8 cellular contexts compared by ENCODE assay signal in genomic region chr13:41054212-41054877, GRCh38. TPM values are rescaled to one million over a fixed set of nuclear protein-coding genes. Genes with fewer than 3 reads are reported as not detected.
DNase-seq lines count a peak whose midpoint lies in the region; ATAC-seq, FAIRE-seq and TF ChIP-seq lines count a peak whose summit lies in the region.

No MANE protein-coding gene starts in this region.

- peak overlapping the region; percentile 37 for H3K9ac ChIP-seq in Loucy (ENCODE audit: low read depth, low read length, poor library complexity, severe bottlenecking)
- no peak overlapping the region for H3K9ac ChIP-seq in neural progenitor cell

- TF ChIP-seq POLR2A in A549 (IDR thresholded peaks at IDR 0.05; ENCODE audit: low read length) = no peak

- no peak for TF ChIP-seq EP300 in A549 (IDR thresholded peaks at IDR 0.05)

- POLR2A ChIA-PET in A549 (lab: Yijun Ruan, JAX) (no interaction called here), WTC11 (lab: Charles Lee) (no interaction called here)

- H2AFZ ChIP-seq in Loucy (ENCODE audit: low read length) = no peak overlapping the region
- H2AFZ ChIP-seq in neural progenitor cell (replicated peaks) = no peak overlapping the region

- H3K27ac Mint-ChIP-seq in WTC11 (0 out of 2 replicates have a peak overlapping the region, but pooled peaks have one; percentile 18), neural progenitor cell (no peak overlapping the region)

- 24% methylated on average over 9 of the region's 9 CpGs for WGBS in A549 (ENCODE audit: missing lambda C conversion rate)

- H3K4me1 ChIP-seq in A549 (peaks cover 55% of the 10 kb centered on the region), Loucy (ENCODE audit: insufficient read depth, low read length, poor library complexity, severe bottlenecking) (peaks cover 70% of the 10 kb centered on the region), neural progenitor cell (peaks cover 6% of the 10 kb centered on the region)

- H3K36me3 Mint-ChIP-seq in WTC11 = peaks cover 9% of the 10 kb centered on the region
- peaks cover 10% of the 10 kb centered on the region for H3K36me3 Mint-ChIP-seq in neural progenitor cell

- H3K36me3 ChIP-seq in Loucy (ENCODE audit: insufficient read depth, low read length) (no peaks in the 10 kb centered on the region), neural progenitor cell (no peaks in the 10 kb centered on the region)

- ATAC-seq in A549 (peak; percentile 75 to 79), WTC11 (peak; percentile 26), GM19035 (IDR thresholded peaks at IDR 0.05; ENCODE audit: unreplicated experiment) (no peak), HG02981 (IDR thresholded peaks at IDR 0.05; ENCODE audit: unreplicated experiment) (no peak)

- H3F3A ChIP-seq in Loucy (ENCODE audit: low read depth) = no peaks in the 10 kb centered on the region
- peaks cover 5% of the 10 kb centered on the region for H3F3A ChIP-seq in neural progenitor cell (ENCODE audit: low read depth)

- no peaks in the 10 kb centered on the region for H3K27me3 ChIP-seq in Loucy (ENCODE audit: insufficient read depth, low read length, poor library complexity, severe bottlenecking)
- H3K27me3 ChIP-seq in neural progenitor cell = no peaks in the 10 kb centered on the region

- H3K4me2 ChIP-seq in A549 = peak overlapping the region; percentile 75
- H3K4me2 ChIP-seq in Loucy (ENCODE audit: low read depth, low read length, poor library complexity, severe bottlenecking) = peak overlapping the region; percentile 96
- no peak overlapping the region for H3K4me2 ChIP-seq in neural progenitor cell

- TF ChIP-seq CTCF in A549 (IDR thresholded peaks at IDR 0.05) (peak; percentile 63), Loucy (conservative IDR thresholded peaks at IDR 0.05; ENCODE audit: low read length) (peak; percentile 67), WTC11 (IDR thresholded peaks at IDR 0.05) (no peak), neural progenitor cell (IDR thresholded peaks at IDR 0.05) (peak; percentile 68)

- H3K27me3 Mint-ChIP-seq in WTC11 (ENCODE audit: low read depth) (no peaks in the 10 kb centered on the region), neural progenitor cell (ENCODE audit: insufficient read depth, low read depth) (no peaks in the 10 kb centered on the region)

- no peak for FAIRE-seq in A549 (lab: Jason Lieb, UNC)

- CTCF ChIA-PET in A549 (lab: Yijun Ruan, JAX) = interaction anchor here (0.6 to 2.8 kb wide), 28 partner anchors 10 to 992 kb away, joined by 3 to 8 read pairs (median 3); partner anchors contain the start of gene ELF1
- CTCF ChIA-PET in WTC11 (lab: Charles Lee) = interaction anchor here (0.9 to 1.9 kb wide), 12 partner anchors 21 to 240 kb away, joined by 3 to 15 read pairs (median 4); partner anchors contain the start of gene ELF1

- no peak overlapping the region for H3K4me3 Mint-ChIP-seq in WTC11
- H3K4me3 Mint-ChIP-seq in neural progenitor cell = no peak overlapping the region

- no peak overlapping the region; the same call in 2 of the 3 replicates for H3K4me3 ChIP-seq in A549
- H3K4me3 ChIP-seq in Loucy (ENCODE audit: low read length, poor library complexity, severe bottlenecking) = peak overlapping the region; percentile 90
- H3K4me3 ChIP-seq in neural progenitor cell = no peak overlapping the region

- no peaks in the 10 kb centered on the region for H3K9me2 ChIP-seq in Loucy (replicated peaks; ENCODE audit: low read depth, low read length)

- TF ChIP-seq RAD21 in A549 (conservative IDR thresholded peaks at IDR 0.05 in 1 of 2, IDR thresholded peaks at IDR 0.05 in 1 of 2) = peak; percentile 36 to 50

- peaks cover 25% of the 10 kb centered on the region for H3K4me1 Mint-ChIP-seq in WTC11
- H3K4me1 Mint-ChIP-seq in neural progenitor cell = peaks cover 18% of the 10 kb centered on the region

- DNase-seq in A549 (ENCODE audit: low read depth in 1 of 2, low spot score in 1 of 2) = peak; percentile 22 to 61
- DNase-seq in ELF-1 (ENCODE audit: low read depth, low spot score) = peak; percentile 10
- DNase-seq in WTC11 (ENCODE audit: low spot score) = no peak
- peak; percentile 53 for DNase-seq in fibroblast of gingiva (ENCODE audit: low read depth)
- peak; percentile 57 for DNase-seq in neural progenitor cell (ENCODE audit: low spot score)

- H3K79me2 ChIP-seq in Loucy (ENCODE audit: insufficient read depth, low read length) (peaks cover 100% of the 10 kb centered on the region), neural progenitor cell (ENCODE audit: low read depth) (peaks cover 18% of the 10 kb centered on the region)

- H3K9me3 Mint-ChIP-seq in WTC11 (peaks cover 5% of the 10 kb centered on the region), neural progenitor cell (peaks cover 9% of the 10 kb centered on the region)

- H3K9me3 ChIP-seq in A549 = no peaks in the 10 kb centered on the region
- H3K9me3 ChIP-seq in Loucy (ENCODE audit: insufficient read depth, low read depth, low read length) = no peaks in the 10 kb centered on the region
- no peaks in the 10 kb centered on the region for H3K9me3 ChIP-seq in neural progenitor cell (ENCODE audit: low read depth)

- peaks cover 48% of the 10 kb centered on the region for H4K20me1 ChIP-seq in Loucy (ENCODE audit: insufficient read depth, low read length, poor library complexity, severe bottlenecking)
- H4K20me1 ChIP-seq in neural progenitor cell (ENCODE audit: low read depth) = no peaks in the 10 kb centered on the region

- H3K27ac ChIP-seq in A549 = peak overlapping the region; percentile 71 to 84; a peak in 4 of 6 replicates
- H3K27ac ChIP-seq in neural progenitor cell = no peak overlapping the region

TF ChIP-seq in A549, 52 proteins besides CTCF, POLR2A, EP300 and RAD21:
- TF ChIP-seq SMC3 (IDR thresholded peaks at IDR 0.05) = peak; percentile 37; the same call in 1 of the 3 replicates
- TF ChIP-seq SREBF2 (IDR thresholded peaks at IDR 0.05) = no peak
- no peak for TF ChIP-seq RFX5 (IDR thresholded peaks at IDR 0.05)

TF ChIP-seq in WTC11, 78 proteins besides CTCF, POLR2A, EP300 and RAD21:
- TF ChIP-seq TEAD1 (CRISPR knock-in tag; IDR thresholded peaks at IDR 0.05) = no peak
- no peak for TF ChIP-seq RELA (CRISPR knock-in tag; IDR thresholded peaks at IDR 0.05; ENCODE audit: borderline replicate concordance)
- TF ChIP-seq USF1 (CRISPR knock-in tag; IDR thresholded peaks at IDR 0.05) = no peak
- TF ChIP-seq ATF1 (CRISPR knock-in tag; IDR thresholded peaks at IDR 0.05) = no peak
- no peak for TF ChIP-seq FOXP4 (CRISPR knock-in tag; IDR thresholded peaks at IDR 0.05)
- no peak for TF ChIP-seq KAT7 (CRISPR knock-in tag; IDR thresholded peaks at IDR 0.05; ENCODE audit: borderline replicate concordance)
- TF ChIP-seq PRRX2 (CRISPR knock-in tag; IDR thresholded peaks at IDR 0.05) = no peak

RNA-seq across cellular contexts. Expression of gene WBP4, which starts 7.0 kb away (rescaled TPM):
- polyA plus RNA-seq in A549 (2011; rRNA removed) (7.5 and 13.9 TPM in 2 replicates), A549 (2017; fragmentation: RNase III; extraction: RNeasy Plus Mini Kit Qiagen cat#74134 plus additional on column Dnase treatment) (9.0 to 9.8 TPM (median 9.3 TPM) in 3 replicates)
- 2.6 and 3.5 TPM in 2 replicates for polyA plus RNA-seq in A549 (2012; cell fraction: cytosol; rRNA removed)
- polyA plus RNA-seq in A549 (2012; cell fraction: nucleus; rRNA removed) = 0.91 and 1.4 TPM in 2 replicates
- polyA minus RNA-seq in A549 (2011; rRNA and poly(A)+ RNA removed) = 1.2 TPM in 2 replicates
- total RNA-seq in WTC11 (2021) (9.6 to 10.5 TPM (median 10.2 TPM) in 3 replicates), neural progenitor cell (ENCODE audit: low replicate concordance) (9.0 and 12.9 TPM in 2 replicates)

RNA-seq across cellular contexts. Expression of gene ELF1, which starts 35.2 kb away (rescaled TPM):
- polyA plus RNA-seq in A549 (2011; rRNA removed) = 40.5 and 45.0 TPM in 2 replicates
- 7.7 and 10.1 TPM in 2 replicates for polyA plus RNA-seq in A549 (2012; cell fraction: cytosol; rRNA removed)
- polyA plus RNA-seq in A549 (2012; cell fraction: nucleus; rRNA removed) = 7.4 and 7.7 TPM in 2 replicates
- 21.4 to 27.1 TPM (median 24.9 TPM) in 3 replicates for polyA plus RNA-seq in A549 (2017; fragmentation: RNase III; extraction: RNeasy Plus Mini Kit Qiagen cat#74134 plus additional on column Dnase treatment)
- polyA minus RNA-seq in A549 (2011; rRNA and poly(A)+ RNA removed) = 26.2 and 30.5 TPM in 2 replicates
- 17.4 to 19.3 TPM (median 18.7 TPM) in 3 replicates for total RNA-seq in WTC11 (2021)
- total RNA-seq in neural progenitor cell (ENCODE audit: low replicate concordance) = 9.3 and 17.2 TPM in 2 replicates

Comparison
In these comparisons a context has a peak if more than half of its experiments do, and no peak if none do; other contexts are left out.
1. ATAC-seq: peak in A549 (2 of 2) and WTC11 (single experiment); none in GM19035 (single experiment) and HG02981 (single experiment).
2. Of the 8 proteins assayed by ChIP-seq in both WTC11 and A549: peak only in WTC11: none; only in A549: CTCF; in both: none; in neither: 7.